In genomic region chr11:23948831-23949230, GRCh38 we compare ENCODE assay signal across 27 cellular contexts.
DNase-seq lines count a peak whose midpoint lies in the region; ATAC-seq, FAIRE-seq and TF ChIP-seq lines count a peak whose summit lies in the region.
"Had no signal": no experiment of that assay in that cellular context is flagged by ENCODE, and none has a peak within 500 bp of the region (broad histone marks: within the 10 kb centered on the region; RNA-seq: fewer than 3 reads in every experiment).

No MANE protein-coding gene starts in this region.

- TF ChIP-seq RAD21 in A549 (conservative IDR thresholded peaks at IDR 0.05 in 1 of 2, IDR thresholded peaks at IDR 0.05 in 1 of 2), result no peak

- H3K9me3 ChIP-seq in A549, result no peaks in the 10 kb centered on the region
- H3K9me3 ChIP-seq in adipocyte (ENCODE audit: control insufficient read depth, low read length), result no peaks in the 10 kb centered on the region
- H3K9me3 ChIP-seq: HAP-1 had no signal

- no peak for TF ChIP-seq POLR2A in A549 (IDR thresholded peaks at IDR 0.05; ENCODE audit: low read length)
- no peak for TF ChIP-seq POLR2A in H54 (IDR thresholded peaks at IDR 0.05; ENCODE audit: low read depth, low read length)

- FAIRE-seq in A549 (lab: Jason Lieb, UNC), result peak; percentile 95
- peak; percentile 89 for FAIRE-seq in H54 (lab: Jason Lieb, UNC)
- FAIRE-seq: GM19239, K562 had no signal

- no peaks in the 10 kb centered on the region for H3K36me3 ChIP-seq in adipocyte (ENCODE audit: control insufficient read depth, insufficient read depth, low read length, severe bottlenecking)
- H3K36me3 ChIP-seq: HAP-1 had no signal

- DNase-seq in A549 (ENCODE audit: low read depth in 1 of 2, low spot score in 1 of 2) (no peak), H54 (ENCODE audit: insufficient read length, low spot score) (no peak), adipocyte (ENCODE audit: low read depth) (peak; percentile 64), fibroblast of gingiva (ENCODE audit: low read depth) (peak; percentile 18), DMS79 (lab: John Stamatoyannopoulos, UW) (no peak), NCI-H1694 treated with DMSO at 0.1 percent for 48 hours (lab: John Stamatoyannopoulos, UW) (no peak), NCI-H1930 (lab: John Stamatoyannopoulos, UW) (no peak)
- DNase-seq: ACHN, GF-D8, GM23248, HFFc6, Kasumi-1, MV-4-11, NCI-H1105 treated with DMSO at 0.1 percent for 48 hours, NCI-H146, NCI-H2029 treated with DMSO at 0.1 percent for 48 hours, NCI-H446 treated with DMSO at 0.1 percent for 48 hours, NCI-H526, SHP77 treated with DMSO at 0.1 percent for 48 hours, T-helper 1 cell had no signal

- no peak for TF ChIP-seq CTCF in A549 (IDR thresholded peaks at IDR 0.05)

- no peaks in the 10 kb centered on the region for H3K4me1 ChIP-seq in A549
- H3K4me1 ChIP-seq in adipocyte (ENCODE audit: control insufficient read depth, insufficient read depth, low read length), result no peaks in the 10 kb centered on the region

- H3K4me2 ChIP-seq in A549, result no peak overlapping the region

- ATAC-seq in A549, result no peak
- ATAC-seq in GM21528 (IDR thresholded peaks at IDR 0.05; ENCODE audit: low FRiP score, unreplicated experiment), result no peak
- ATAC-seq: K562, Panc1 had no signal

- H3K4me3 ChIP-seq in A549, result no peak overlapping the region
- H3K4me3 ChIP-seq in adipocyte (ENCODE audit: low read length), result no peak overlapping the region
- H3K4me3 ChIP-seq: GM23248, HAP-1, K562 had no signal

- POLR2A ChIA-PET in A549 (lab: Yijun Ruan, JAX), result no interaction called here

- H3K27me3 ChIP-seq in adipocyte (replicated peaks; ENCODE audit: control insufficient read depth, insufficient read depth, low read length), result no peaks in the 10 kb centered on the region

- WGBS in A549 (ENCODE audit: missing lambda C conversion rate), result 30% methylated on average over 3 of the region's 3 CpGs

- no peak overlapping the region for H3K27ac ChIP-seq in A549
- H3K27ac ChIP-seq: 22Rv1, GM23248, HL-60 had no signal

- H3K9ac ChIP-seq in adipocyte (ENCODE audit: low read length), result no peak overlapping the region
- H3K9ac ChIP-seq: GM23248 had no signal

- no peak for TF ChIP-seq EP300 in A549 (IDR thresholded peaks at IDR 0.05)

- CTCF ChIA-PET in A549 (lab: Yijun Ruan, JAX), result no interaction called here

TF ChIP-seq in A549, 52 proteins besides CTCF, POLR2A, EP300 and RAD21:
- no peak for TF ChIP-seq EHF (CRISPR knock-in tag; IDR thresholded peaks at IDR 0.05)
- no peak for TF ChIP-seq FOXS1 (CRISPR knock-in tag; IDR thresholded peaks at IDR 0.05)
- TF ChIP-seq MAX (IDR thresholded peaks at IDR 0.05), result no peak
- TF ChIP-seq ELK1 (IDR thresholded peaks at IDR 0.05; ENCODE audit: low read depth, low read length), result no peak
- no peak for TF ChIP-seq ATOH8 (CRISPR knock-in tag; IDR thresholded peaks at IDR 0.05; ENCODE audit: low read depth)

Comparison
In these comparisons a context has a peak if more than half of its experiments do, and no peak if none do; other contexts are left out.
1. DNase-seq: peak in adipocyte (single experiment) and fibroblast of gingiva (single experiment); none in A549 (0 of 2), H54 (single experiment), DMS79 (single experiment), NCI-H1694 treated with DMSO at 0.1 percent for 48 hours (single experiment) and NCI-H1930 (0 of 2).